ENCODE assay signal across 8 cellular contexts in the genomic region with DNA sequence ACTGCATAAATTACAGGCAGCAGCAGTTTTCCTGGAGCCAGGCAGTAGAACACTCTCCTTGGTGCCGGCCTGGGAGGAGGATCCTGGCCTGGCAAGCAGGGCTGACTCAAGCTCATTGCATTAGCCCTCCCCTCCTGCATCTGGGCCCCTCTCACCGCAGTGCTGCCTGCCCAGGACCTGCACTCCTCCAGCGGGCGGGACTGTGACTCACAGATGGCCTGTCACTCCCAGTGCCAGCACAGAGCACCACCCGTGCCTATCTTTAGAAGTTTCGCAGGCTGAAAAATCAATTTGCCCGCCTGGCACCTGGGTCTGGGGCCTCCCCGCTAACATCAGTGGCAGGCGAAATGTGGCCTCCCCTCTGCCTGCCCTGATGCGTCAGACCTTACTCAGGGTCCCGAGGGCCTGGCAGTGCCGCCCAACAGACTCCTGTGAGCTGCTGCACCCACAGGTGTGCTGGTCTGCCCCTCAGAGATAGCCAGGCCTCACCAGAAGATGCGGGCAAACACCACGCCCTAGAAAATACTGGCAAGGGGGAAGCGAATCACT.
DNase-seq lines count a peak whose midpoint lies in the region; ATAC-seq lines count a peak whose summit lies in the region.

No MANE protein-coding gene starts in this region.

- H3K4me3 ChIP-seq in right cardiac atrium (ENCODE audit: low read length) (no peak overlapping the region), stomach smooth muscle (ENCODE audit: low read length in 2 of 2) (no peak overlapping the region)

- no peak overlapping the region for H3K4me3 Mint-ChIP-seq in activated CD4-positive, alpha-beta T cell treated with anti-CD3 and anti-CD28 coated beads, Interleukin-2, amount 10 ng/mL, durations not matched to agents 24 days and 14 days

- 77% methylated on average over 15 of the region's 15 CpGs for WGBS in right cardiac atrium

- H3K9me3 Mint-ChIP-seq in activated CD4-positive, alpha-beta T cell treated with anti-CD3 and anti-CD28 coated beads, Interleukin-2, amount 10 ng/mL, durations not matched to agents 24 days and 14 days = no peaks in the 10 kb centered on the region

- H3K27ac ChIP-seq in right cardiac atrium (ENCODE audit: low read length) (no peak overlapping the region), stomach smooth muscle (ENCODE audit: low read length) (peak overlapping the region; percentile 76)

- H3K27me3 Mint-ChIP-seq in activated CD4-positive, alpha-beta T cell treated with anti-CD3 and anti-CD28 coated beads, Interleukin-2, amount 10 ng/mL, durations not matched to agents 24 days and 14 days = no peaks in the 10 kb centered on the region

- H3K4me1 Mint-ChIP-seq in activated CD4-positive, alpha-beta T cell treated with anti-CD3 and anti-CD28 coated beads, Interleukin-2, amount 10 ng/mL, durations not matched to agents 24 days and 14 days = no peaks in the 10 kb centered on the region

- no peak overlapping the region for H3K27ac Mint-ChIP-seq in activated CD4-positive, alpha-beta T cell treated with anti-CD3 and anti-CD28 coated beads, Interleukin-2, amount 10 ng/mL, durations not matched to agents 24 days and 14 days

- no peaks in the 10 kb centered on the region for H3K36me3 Mint-ChIP-seq in activated CD4-positive, alpha-beta T cell treated with anti-CD3 and anti-CD28 coated beads, Interleukin-2, amount 10 ng/mL, durations not matched to agents 24 days and 14 days (ENCODE audit: low read depth)

- no peaks in the 10 kb centered on the region for H3K36me3 ChIP-seq in stomach smooth muscle (ENCODE audit: control insufficient read depth in 2 of 2, insufficient read depth in 2 of 2, low read length in 2 of 2)

- DNase-seq in HS-5 (ENCODE audit: low read depth) (peak; percentile 72), SW480 (ENCODE audit: low spot score) (peak; percentile 88), right cardiac atrium (peak in 1 of 3 donors; percentile 53), NCI-H748 (lab: John Stamatoyannopoulos, UW; ENCODE audit: unreplicated experiment) (no peak)
- DNase-seq in activated CD4-positive, alpha-beta T cell treated with anti-CD3 and anti-CD28 coated beads, Interleukin-2, amount 10 ng/mL, durations not matched to agents 24 days and 14 days = no peak

- H3K9ac ChIP-seq in stomach smooth muscle (ENCODE audit: low read length in 2 of 2) = peak overlapping the region in 1 of 2 donors; percentile 36

- ATAC-seq in right cardiac atrium (peak; percentile 72 to 81), HG02759 (IDR thresholded peaks at IDR 0.05; ENCODE audit: unreplicated experiment) (no peak), GM19395 (IDR thresholded peaks at IDR 0.05; ENCODE audit: unreplicated experiment) (no peak)

- intact Hi-C loops in right cardiac atrium (cut with DNase I) = no loop called here
- intact Hi-C loops in activated CD4-positive, alpha-beta T cell treated with anti-CD3 and anti-CD28 coated beads, Interleukin-2, amount 10 ng/mL, durations not matched to agents 24 days and 14 days (cut with micrococcal nuclease) = no loop called here

- H3K27me3 ChIP-seq in right cardiac atrium (ENCODE audit: control insufficient read depth, insufficient read depth) (no peaks in the 10 kb centered on the region), stomach smooth muscle (ENCODE audit: control insufficient read depth in 1 of 2, insufficient read depth in 2 of 2, low read length in 2 of 2) (no peaks in the 10 kb centered on the region)

- H3K9me3 ChIP-seq in right cardiac atrium (ENCODE audit: control insufficient read depth, low read length) (no peaks in the 10 kb centered on the region), stomach smooth muscle (ENCODE audit: control insufficient read depth in 2 of 2, low read length in 2 of 2) (no peaks in the 10 kb centered on the region)

- H3K4me1 ChIP-seq in right cardiac atrium (ENCODE audit: control insufficient read depth, insufficient read depth, low read length) = no peaks in the 10 kb centered on the region
- H3K4me1 ChIP-seq in stomach smooth muscle (ENCODE audit: control insufficient read depth, insufficient read depth, low read length) = peaks cover 53% of the 10 kb centered on the region

Comparison
In these comparisons a context has a peak if more than half of its experiments do, and no peak if none do; other contexts are left out.
1. DNase-seq: peak in HS-5 (single experiment) and SW480 (single experiment); none in NCI-H748 (single experiment) and activated CD4-positive, alpha-beta T cell treated with anti-CD3 and anti-CD28 coated beads, Interleukin-2, amount 10 ng/mL, durations not matched to agents 24 days and 14 days (single experiment).
2. ATAC-seq: peak in right cardiac atrium (2 of 2); none in HG02759 (single experiment) and GM19395 (single experiment).